27 cellular contexts compared by ENCODE assay signal in the genomic region with DNA sequence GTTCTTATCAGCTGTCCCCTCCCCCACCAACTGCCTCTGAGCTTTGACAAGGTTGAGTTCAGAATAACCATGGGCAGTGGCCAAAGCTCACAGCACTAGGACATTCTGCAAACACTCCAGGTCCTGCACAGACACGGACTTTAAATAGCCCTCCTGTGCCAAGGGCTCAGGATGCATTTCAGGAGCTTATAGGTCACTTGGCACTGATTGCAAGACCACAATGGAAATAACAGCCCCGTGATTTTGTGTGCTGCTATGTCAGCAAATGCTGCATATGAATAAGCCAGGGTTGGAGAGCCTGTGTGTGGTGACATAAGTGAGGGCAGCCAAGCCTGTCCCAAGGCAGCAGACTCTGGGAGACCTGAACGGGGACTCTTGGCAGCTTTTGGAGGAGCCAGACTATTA.
DNase-seq lines count a peak whose midpoint lies in the region; ATAC-seq and TF ChIP-seq lines count a peak whose summit lies in the region.
"Had no signal": no experiment of that assay in that cellular context is flagged by ENCODE, and none has a peak within 500 bp of the region (broad histone marks: within the 10 kb centered on the region; RNA-seq: fewer than 3 reads in every experiment).

No MANE protein-coding gene starts in this region.

- no peak overlapping the region for H3K4me3 Mint-ChIP-seq in glutamatergic neuron (ENCODE audit: unreplicated experiment)
- H3K4me3 Mint-ChIP-seq: activated CD4-positive, alpha-beta memory T cell treated with anti-CD3 and anti-CD28 coated beads for 36 hours; activated naive CD8-positive, alpha-beta T cell treated with anti-CD3 and anti-CD28 coated beads, Interleukin-2, amount 10 ng/mL, durations not matched to agents 7 days and 5 days; CD8-positive, alpha-beta memory T cell; GM23338; HFFc6; stimulated activated memory B cell treated with anti-CD40 and anti-IgM and Interleukin-4, amounts not matched to agents 10 μg/mL and 1 μg/mL and 100 μg/mL, for 72 hours had no signal

- TF ChIP-seq CTCF in kidney epithelial cell (IDR thresholded peaks at IDR 0.05; ENCODE audit: insufficient read depth, low read length, poor library complexity, severe bottlenecking) (no peak), prostate gland (IDR thresholded peaks at IDR 0.05) (no peak), glutamatergic neuron (IDR thresholded peaks at IDR 0.05; ENCODE audit: partially characterized antibody, unreplicated experiment) (no peak)

- H3K4me1 Mint-ChIP-seq in glutamatergic neuron (ENCODE audit: low read depth, unreplicated experiment), result no peaks in the 10 kb centered on the region
- H3K4me1 Mint-ChIP-seq: activated naive CD8-positive, alpha-beta T cell treated with anti-CD3 and anti-CD28 coated beads, Interleukin-2, amount 10 ng/mL, durations not matched to agents 7 days and 5 days; CD8-positive, alpha-beta memory T cell; stimulated activated memory B cell treated with anti-CD40 and anti-IgM and Interleukin-4, amounts not matched to agents 10 μg/mL and 1 μg/mL and 100 μg/mL, for 72 hours had no signal

- no peak overlapping the region for H3K4me3 ChIP-seq in GM23248
- no peak overlapping the region for H3K4me3 ChIP-seq in kidney epithelial cell (ENCODE audit: low read depth, low read length)
- H3K4me3 ChIP-seq in prostate gland, result no peak overlapping the region
- H3K4me3 ChIP-seq: A549, dorsolateral prefrontal cortex, GM23338, K562, mucosa of descending colon, vagina had no signal

- H3K27me3 Mint-ChIP-seq in glutamatergic neuron (ENCODE audit: unreplicated experiment), result no peaks in the 10 kb centered on the region
- H3K27me3 Mint-ChIP-seq: activated CD4-positive, alpha-beta memory T cell treated with anti-CD3 and anti-CD28 coated beads for 36 hours; activated naive CD8-positive, alpha-beta T cell treated with anti-CD3 and anti-CD28 coated beads, Interleukin-2, amount 10 ng/mL, durations not matched to agents 7 days and 5 days; stimulated activated memory B cell treated with anti-CD40 and anti-IgM and Interleukin-4, amounts not matched to agents 10 μg/mL and 1 μg/mL and 100 μg/mL, for 72 hours had no signal

- no peak for TF ChIP-seq POLR2A in prostate gland (IDR thresholded peaks at IDR 0.05)

- H3K36me3 ChIP-seq in GM23248 (ENCODE audit: low read depth), result no peaks in the 10 kb centered on the region
- no peaks in the 10 kb centered on the region for H3K36me3 ChIP-seq in kidney epithelial cell (ENCODE audit: control insufficient read depth, insufficient read depth, low read length)
- no peaks in the 10 kb centered on the region for H3K36me3 ChIP-seq in prostate gland
- H3K36me3 ChIP-seq: vagina had no signal

- H3K9me3 ChIP-seq in GM23248 (ENCODE audit: low read depth) (no peaks in the 10 kb centered on the region), prostate gland (no peaks in the 10 kb centered on the region)
- H3K9me3 ChIP-seq: A549, mucosa of descending colon, vagina had no signal

- ATAC-seq in HG03571 (IDR thresholded peaks at IDR 0.05; ENCODE audit: unreplicated experiment), result no peak
- ATAC-seq in GM18858 (IDR thresholded peaks at IDR 0.05; ENCODE audit: unreplicated experiment), result no peak
- ATAC-seq: A549; GM23338; K562; mucosa of descending colon; stimulated activated memory B cell treated with anti-CD40 and anti-IgM and Interleukin-4, amounts not matched to agents 10 μg/mL and 1 μg/mL and 100 μg/mL, for 72 hours had no signal

- intact Hi-C loops in prostate gland (cut with DNase I), result no loop called here

- H3K9me3 Mint-ChIP-seq in glutamatergic neuron (ENCODE audit: unreplicated experiment), result no peaks in the 10 kb centered on the region
- H3K9me3 Mint-ChIP-seq: activated CD4-positive, alpha-beta memory T cell treated with anti-CD3 and anti-CD28 coated beads for 36 hours; HFFc6; stimulated activated memory B cell treated with anti-CD40 and anti-IgM and Interleukin-4, amounts not matched to agents 10 μg/mL and 1 μg/mL and 100 μg/mL, for 72 hours had no signal

- H3K9me2 ChIP-seq in GM23248 (ENCODE audit: insufficient read depth), result no peaks in the 10 kb centered on the region

- H3K27ac ChIP-seq in GM23248 (no peak overlapping the region), prostate gland (no peak overlapping the region)
- H3K27ac ChIP-seq: A549, dorsolateral prefrontal cortex, vagina had no signal

- no peak overlapping the region for H3K9ac ChIP-seq in GM23248

- in situ Hi-C loops in GM23248 (cut with MboI), result no loop called here

- no peak overlapping the region for H2AFZ ChIP-seq in GM23248
- H2AFZ ChIP-seq: GM23338 had no signal

- no peaks in the 10 kb centered on the region for H3K36me3 Mint-ChIP-seq in glutamatergic neuron (ENCODE audit: unreplicated experiment)
- H3K36me3 Mint-ChIP-seq: activated CD4-positive, alpha-beta memory T cell treated with anti-CD3 and anti-CD28 coated beads for 36 hours; activated naive CD8-positive, alpha-beta T cell treated with anti-CD3 and anti-CD28 coated beads, Interleukin-2, amount 10 ng/mL, durations not matched to agents 7 days and 5 days; CD8-positive, alpha-beta memory T cell; stimulated activated memory B cell treated with anti-CD40 and anti-IgM and Interleukin-4, amounts not matched to agents 10 μg/mL and 1 μg/mL and 100 μg/mL, for 72 hours had no signal

- peaks cover 6% of the 10 kb centered on the region for H3F3A ChIP-seq in GM23248 (ENCODE audit: insufficient read depth)

- no peak overlapping the region for H3K27ac Mint-ChIP-seq in glutamatergic neuron (ENCODE audit: unreplicated experiment)
- H3K27ac Mint-ChIP-seq: activated CD4-positive, alpha-beta memory T cell treated with anti-CD3 and anti-CD28 coated beads for 36 hours; activated naive CD8-positive, alpha-beta T cell treated with anti-CD3 and anti-CD28 coated beads, Interleukin-2, amount 10 ng/mL, durations not matched to agents 7 days and 5 days; CD8-positive, alpha-beta memory T cell; GM23338; HFFc6; stimulated activated memory B cell treated with anti-CD40 and anti-IgM and Interleukin-4, amounts not matched to agents 10 μg/mL and 1 μg/mL and 100 μg/mL, for 72 hours had no signal

- no peaks in the 10 kb centered on the region for H3K79me2 ChIP-seq in GM23248 (ENCODE audit: insufficient read depth)

- peak; percentile 52 for DNase-seq in GM23248
- peak; percentile 36 for DNase-seq in RPMI8226
- peak; percentile 70 for DNase-seq in kidney epithelial cell (ENCODE audit: low read depth)
- DNase-seq in prostate gland (ENCODE audit: low spot score), result peak; percentile 15
- no peak for DNase-seq in glutamatergic neuron
- no peak for DNase-seq in COLO829 (ENCODE audit: low spot score)
- DNase-seq: activated CD4-positive, alpha-beta memory T cell treated with anti-CD3 and anti-CD28 coated beads for 36 hours; activated effector memory CD4-positive, alpha-beta T cell treated with Interleukin-2 at 50 U/mL for 16 hours; activated naive CD8-positive, alpha-beta T cell treated with anti-CD3 and anti-CD28 coated beads, Interleukin-2, amount 10 ng/mL, durations not matched to agents 7 days and 5 days; CD8-positive, alpha-beta memory T cell; cerebellar nuclear complex; DMS153; dorsolateral prefrontal cortex; HFFc6; MM.1S; mucosa of descending colon; NCI-H2227 treated with DMSO at 0.1 percent for 48 hours; NCI-H774; SIG-M5; stimulated activated CD4-positive, alpha-beta T cell treated with anti-CD3 and anti-CD28 coated beads, Interleukin-4, amount 100 ng/mL, for 1 hour had no signal

- WGBS in GM23248 (ENCODE audit: low coverage in 1 of 2, low lambda C conversion rate in 2 of 2, missing lambda C conversion rate in 2 of 2), 2 experiments, result 21 to 25% methylated on average over 3 of the region's 3 CpGs
- 33% methylated on average over 3 of the region's 3 CpGs for WGBS in prostate gland

- no peaks in the 10 kb centered on the region for H4K20me1 ChIP-seq in GM23248 (ENCODE audit: insufficient read depth)

- H3K27me3 ChIP-seq in GM23248 (replicated peaks; ENCODE audit: insufficient read depth) (no peaks in the 10 kb centered on the region), kidney epithelial cell (ENCODE audit: control insufficient read depth, insufficient read depth, low read length) (no peaks in the 10 kb centered on the region), prostate gland (replicated peaks; ENCODE audit: insufficient read depth) (no peaks in the 10 kb centered on the region)
- H3K27me3 ChIP-seq: vagina had no signal

- peaks cover 10% of the 10 kb centered on the region for H3K4me1 ChIP-seq in GM23248 (ENCODE audit: insufficient read depth)
- H3K4me1 ChIP-seq in prostate gland (replicated peaks), result no peaks in the 10 kb centered on the region
- H3K4me1 ChIP-seq: A549, vagina had no signal

- no peak overlapping the region for H3K4me2 ChIP-seq in GM23248 (ENCODE audit: unreplicated experiment)
- H3K4me2 ChIP-seq: A549, GM23338 had no signal

Comparison
In these comparisons a context has a peak if more than half of its experiments do, and no peak if none do; other contexts are left out.
1. DNase-seq: peak in GM23248 (single experiment), RPMI8226 (single experiment), kidney epithelial cell (single experiment) and prostate gland (single experiment); none in glutamatergic neuron (single experiment) and COLO829 (single experiment).